ENCODE assay signal across 11 cellular contexts in genomic region chr20:25297141-25297905, GRCh38. TPM values are rescaled to one million over a fixed set of nuclear protein-coding genes. Genes with fewer than 3 reads are reported as not detected.
A peak's percentile ranks its signal among the peaks of the same experiment; 100 is the strongest.
DNase-seq lines count a peak whose midpoint lies in the region; ATAC-seq and TF ChIP-seq lines count a peak whose summit lies in the region.
"Had no signal": no experiment of that assay in that cellular context is flagged by ENCODE, and none has a peak within 500 bp of the region (broad histone marks: within the 10 kb centered on the region; RNA-seq: fewer than 3 reads in every experiment).

No MANE protein-coding gene starts in this region.

- no peaks in the 10 kb centered on the region for H3K27me3 ChIP-seq in body of pancreas
- H3K27me3 ChIP-seq: neutrophil, upper lobe of right lung had no signal

- no peaks in the 10 kb centered on the region for H3K9me3 Mint-ChIP-seq in dendritic cell treated with granulocyte-macrophage colony-stimulating factor and Interleukin-4, amounts not matched to agents 40 ng/mL and 50 ng/mL, for 4 days
- H3K9me3 Mint-ChIP-seq in T-helper 2 cell treated with Interferon-gamma antibody and Interleukin-4, amounts not matched to agents 5 μg/mL and 100 μg/mL, for 36 hours = no peaks in the 10 kb centered on the region
- H3K9me3 Mint-ChIP-seq: central memory CD8-positive, alpha-beta T cell had no signal

- 85 to 90% methylated on average over 2 to 10 of the region's 10 CpGs for WGBS in body of pancreas, 2 donors

- intact Hi-C loops in dendritic cell treated with granulocyte-macrophage colony-stimulating factor and Interleukin-4, amounts not matched to agents 40 ng/mL and 50 ng/mL, for 4 days (cut with micrococcal nuclease) = loop anchor here (10.0 kb wide), 1 partner anchor 303 kb away; the partner anchor contains the start of gene APMAP
- intact Hi-C loops in body of pancreas (cut with DNase I) = no loop called here
- intact Hi-C loops in mucosa of descending colon (cut with DNase I, micrococcal nuclease) = no loop called here

- peaks cover 0 to 4% of the 10 kb centered on the region in 2 donors for H3K36me3 ChIP-seq in body of pancreas (replicated peaks in 1 of 2; ENCODE audit: insufficient read depth in 1 of 2, low read depth in 2 of 2)
- H3K36me3 ChIP-seq in mucosa of descending colon (ENCODE audit: low read depth) = no peaks in the 10 kb centered on the region

- H3K4me3 ChIP-seq in body of pancreas = no peak overlapping the region
- H3K4me3 ChIP-seq in mucosa of descending colon = no peak overlapping the region
- H3K4me3 ChIP-seq: upper lobe of right lung had no signal

- H3K9me3 ChIP-seq in body of pancreas = no peaks in the 10 kb centered on the region
- H3K9me3 ChIP-seq in mucosa of descending colon = no peaks in the 10 kb centered on the region
- H3K9me3 ChIP-seq: neutrophil, upper lobe of right lung had no signal

- ATAC-seq in GM19372 (IDR thresholded peaks at IDR 0.05; ENCODE audit: low read depth, unreplicated experiment) = peak; percentile 60
- peak; percentile 62 for ATAC-seq in HG03095 (IDR thresholded peaks at IDR 0.05; ENCODE audit: unreplicated experiment)
- ATAC-seq in body of pancreas = no peak
- ATAC-seq in mucosa of descending colon = no peak

- H3K27ac Mint-ChIP-seq in dendritic cell treated with granulocyte-macrophage colony-stimulating factor and Interleukin-4, amounts not matched to agents 40 ng/mL and 50 ng/mL, for 4 days = peak overlapping the region; percentile 85
- H3K27ac Mint-ChIP-seq in T-helper 2 cell treated with Interferon-gamma antibody and Interleukin-4, amounts not matched to agents 5 μg/mL and 100 μg/mL, for 36 hours = no peak overlapping the region

- peak overlapping the region in 2 of 4 donors; percentile 32 to 48 for H3K27ac ChIP-seq in body of pancreas
- H3K27ac ChIP-seq: neutrophil, upper lobe of right lung had no signal

- H3K4me3 Mint-ChIP-seq in dendritic cell treated with granulocyte-macrophage colony-stimulating factor and Interleukin-4, amounts not matched to agents 40 ng/mL and 50 ng/mL, for 4 days = no peak overlapping the region
- H3K4me3 Mint-ChIP-seq in T-helper 2 cell treated with Interferon-gamma antibody and Interleukin-4, amounts not matched to agents 5 μg/mL and 100 μg/mL, for 36 hours = no peak overlapping the region
- H3K4me3 Mint-ChIP-seq: central memory CD8-positive, alpha-beta T cell had no signal

- H3K27me3 Mint-ChIP-seq in dendritic cell treated with granulocyte-macrophage colony-stimulating factor and Interleukin-4, amounts not matched to agents 40 ng/mL and 50 ng/mL, for 4 days = no peaks in the 10 kb centered on the region
- H3K27me3 Mint-ChIP-seq in T-helper 2 cell treated with Interferon-gamma antibody and Interleukin-4, amounts not matched to agents 5 μg/mL and 100 μg/mL, for 36 hours (ENCODE audit: low read depth) = no peaks in the 10 kb centered on the region
- H3K27me3 Mint-ChIP-seq: central memory CD8-positive, alpha-beta T cell had no signal

- DNase-seq in COR-L47 (lab: John Stamatoyannopoulos, UW) (peak; percentile 35), NCI-H2227 (lab: John Stamatoyannopoulos, UW; ENCODE audit: unreplicated experiment) (no peak), body of pancreas (no peak), mucosa of descending colon (no peak)
- DNase-seq in T-helper 2 cell treated with Interferon-gamma antibody and Interleukin-4, amounts not matched to agents 5 μg/mL and 100 μg/mL, for 36 hours (ENCODE audit: low spot score) = no peak
- DNase-seq: upper lobe of right lung had no signal

- peaks cover 74% of the 10 kb centered on the region for H3K4me1 Mint-ChIP-seq in dendritic cell treated with granulocyte-macrophage colony-stimulating factor and Interleukin-4, amounts not matched to agents 40 ng/mL and 50 ng/mL, for 4 days (ENCODE audit: low read depth)
- no peaks in the 10 kb centered on the region for H3K4me1 Mint-ChIP-seq in T-helper 2 cell treated with Interferon-gamma antibody and Interleukin-4, amounts not matched to agents 5 μg/mL and 100 μg/mL, for 36 hours (ENCODE audit: low read depth)
- H3K4me1 Mint-ChIP-seq: central memory CD8-positive, alpha-beta T cell had no signal

- peaks cover 100% of the 10 kb centered on the region for H3K36me3 Mint-ChIP-seq in dendritic cell treated with granulocyte-macrophage colony-stimulating factor and Interleukin-4, amounts not matched to agents 40 ng/mL and 50 ng/mL, for 4 days (ENCODE audit: low read depth)
- no peaks in the 10 kb centered on the region for H3K36me3 Mint-ChIP-seq in T-helper 2 cell treated with Interferon-gamma antibody and Interleukin-4, amounts not matched to agents 5 μg/mL and 100 μg/mL, for 36 hours (ENCODE audit: low read depth)

- TF ChIP-seq CTCF in body of pancreas (IDR thresholded peaks at IDR 0.05) (no peak), mucosa of descending colon (IDR thresholded peaks at IDR 0.05) (no peak)

- TF ChIP-seq POLR2A in body of pancreas (IDR thresholded peaks at IDR 0.05) = no peak

- peaks cover 26% of the 10 kb centered on the region for H3K4me1 ChIP-seq in body of pancreas
- H3K4me1 ChIP-seq in mucosa of descending colon (ENCODE audit: low read depth) = peaks cover 13% of the 10 kb centered on the region

RNA-seq across cellular contexts. Expression of gene PYGB, which starts 49.4 kb away (rescaled TPM):
- total RNA-seq in body of pancreas (10 to 100 TPM; 34.8 to 42.8 TPM), mucosa of descending colon (100 to 1,000 TPM; 247 to 252 (median 247) TPM)

Comparison
In these comparisons a context has a peak if more than half of its experiments do, and no peak if none do; other contexts are left out.
1. ATAC-seq: peak in GM19372 (single experiment) and HG03095 (single experiment); none in body of pancreas (single experiment) and mucosa of descending colon (single experiment).
2. RNA of gene PYGB, which starts 49.4 kb away (total RNA-seq): 247 to 252 TPM in mucosa of descending colon; 34.8 to 42.8 TPM in body of pancreas; every median in the first group is over 4 times any median in the second.